12 cellular contexts compared by ENCODE assay signal in genomic region chr15:50128266-50128665, GRCh38. TPM values are rescaled to one million over a fixed set of nuclear protein-coding genes. Genes with fewer than 3 reads are reported as not detected.
DNase-seq lines count a peak whose midpoint lies in the region; ATAC-seq, FAIRE-seq and TF ChIP-seq lines count a peak whose summit lies in the region.
"Had no signal": no experiment of that assay in that cellular context is flagged by ENCODE, and none has a peak within 500 bp of the region (broad histone marks: within the 10 kb centered on the region; RNA-seq: fewer than 3 reads in every experiment).

No MANE protein-coding gene starts in this region.

- POLR2A ChIA-PET in WTC11 (lab: Charles Lee), result no interaction called here
- POLR2A ChIA-PET in CD8-positive, alpha-beta T cell (lab: Charles Lee), result no interaction called here

- TF ChIP-seq EP300 in tibial nerve (IDR thresholded peaks at IDR 0.05), result peak in 1 of 2 donors; percentile 11

- intact Hi-C loops in CD8-positive, alpha-beta T cell (cut with DNase I, micrococcal nuclease), result no loop called here

- H3K27me3 ChIP-seq in tibial nerve, result no peaks in the 10 kb centered on the region
- no peaks in the 10 kb centered on the region for H3K27me3 ChIP-seq in CD8-positive, alpha-beta T cell (ENCODE audit: insufficient read depth, low read length)

- peak; percentile 69 for ATAC-seq in WTC11
- ATAC-seq in CD8-positive, alpha-beta T cell, result no peak

- H3K27ac Mint-ChIP-seq in T-helper 1 cell treated with Interleukin-12 subunit alpha and Interleukin-12 subunit beta and Interleukin-4 antibody, amounts not matched to agents 30 μg/mL and 1 μg/mL, for 36 hours, result peak overlapping the region; percentile 6
- H3K27ac Mint-ChIP-seq in WTC11, result no peak overlapping the region; the same call in 1 of the 2 replicates
- no peak overlapping the region for H3K27ac Mint-ChIP-seq in CD8-positive, alpha-beta T cell
- H3K27ac Mint-ChIP-seq: activated naive CD8-positive, alpha-beta T cell treated with anti-CD3 and anti-CD28 coated beads, Interleukin-2, amount 10 ng/mL, durations not matched to agents 7 days and 5 days; IgD-negative memory B cell had no signal

- H3K4me3 Mint-ChIP-seq in T-helper 1 cell treated with Interleukin-12 subunit alpha and Interleukin-12 subunit beta and Interleukin-4 antibody, amounts not matched to agents 30 μg/mL and 1 μg/mL, for 36 hours, result no peak overlapping the region
- no peak overlapping the region for H3K4me3 Mint-ChIP-seq in WTC11
- no peak overlapping the region for H3K4me3 Mint-ChIP-seq in CD8-positive, alpha-beta T cell
- H3K4me3 Mint-ChIP-seq: activated naive CD8-positive, alpha-beta T cell treated with anti-CD3 and anti-CD28 coated beads, Interleukin-2, amount 10 ng/mL, durations not matched to agents 7 days and 5 days; IgD-negative memory B cell had no signal

- FAIRE-seq in H54 (lab: Jason Lieb, UNC), result no peak
- FAIRE-seq: GM19239 had no signal

- H3K36me3 Mint-ChIP-seq in T-helper 1 cell treated with Interleukin-12 subunit alpha and Interleukin-12 subunit beta and Interleukin-4 antibody, amounts not matched to agents 30 μg/mL and 1 μg/mL, for 36 hours (ENCODE audit: low read depth), result peaks cover 26% of the 10 kb centered on the region
- H3K36me3 Mint-ChIP-seq in WTC11, result peaks cover 12% of the 10 kb centered on the region
- no peaks in the 10 kb centered on the region for H3K36me3 Mint-ChIP-seq in CD8-positive, alpha-beta T cell
- H3K36me3 Mint-ChIP-seq: IgD-negative memory B cell had no signal

- no peak overlapping the region for H3K4me3 ChIP-seq in tibial nerve
- no peak overlapping the region for H3K4me3 ChIP-seq in CD8-positive, alpha-beta T cell (ENCODE audit: low read depth, low read length)

- no peaks in the 10 kb centered on the region for H3K36me3 ChIP-seq in tibial nerve
- H3K36me3 ChIP-seq in CD8-positive, alpha-beta T cell (ENCODE audit: insufficient read depth, low read length), result no peaks in the 10 kb centered on the region

- H3K9me3 ChIP-seq in tibial nerve, result peaks cover 0 to 9% (median 0%) of the 10 kb centered on the region in 4 donors
- H3K9me3 ChIP-seq in CD8-positive, alpha-beta T cell (ENCODE audit: low read length), result no peaks in the 10 kb centered on the region

- DNase-seq in T-helper 1 cell, result no peak
- DNase-seq in WTC11 (ENCODE audit: low spot score), result peak; percentile 14
- DNase-seq in iPS-NIHi7 (ENCODE audit: extremely low spot score), result peak; percentile 29
- DNase-seq in tibial nerve (ENCODE audit: low spot score in 2 of 2), result peak; percentile 60 to 85
- DNase-seq in H54 (ENCODE audit: insufficient read length, low spot score), result no peak
- DNase-seq in NCI-H146 (lab: John Stamatoyannopoulos, UW), result no peak
- DNase-seq in CD8-positive, alpha-beta T cell, result no peak
- DNase-seq: activated naive CD8-positive, alpha-beta T cell treated with anti-CD3 and anti-CD28 coated beads, Interleukin-2, amount 10 ng/mL, durations not matched to agents 7 days and 5 days; occipital lobe had no signal

- CTCF ChIA-PET in WTC11 (lab: Charles Lee), result interaction anchor here (0.6 to 1.9 kb wide), 7 partner anchors 8 to 657 kb away, joined by 3 to 10 read pairs (median 5); no protein-coding TSS in a partner anchor
- CTCF ChIA-PET in CD8-positive, alpha-beta T cell (lab: Charles Lee), result no interaction called here

- no peaks in the 10 kb centered on the region for H3K4me1 ChIP-seq in tibial nerve
- H3K4me1 ChIP-seq in CD8-positive, alpha-beta T cell (ENCODE audit: insufficient read depth, low read length), result no peaks in the 10 kb centered on the region

- H3K4me1 Mint-ChIP-seq in T-helper 1 cell treated with Interleukin-12 subunit alpha and Interleukin-12 subunit beta and Interleukin-4 antibody, amounts not matched to agents 30 μg/mL and 1 μg/mL, for 36 hours (ENCODE audit: low read depth), result peaks cover 20% of the 10 kb centered on the region
- H3K4me1 Mint-ChIP-seq in WTC11, result peaks cover 17% of the 10 kb centered on the region
- H3K4me1 Mint-ChIP-seq in CD8-positive, alpha-beta T cell (ENCODE audit: low read depth), result no peaks in the 10 kb centered on the region
- H3K4me1 Mint-ChIP-seq: IgD-negative memory B cell had no signal

- TF ChIP-seq CTCF in WTC11 (IDR thresholded peaks at IDR 0.05) (no peak), tibial nerve (IDR thresholded peaks at IDR 0.05) (peak in 1 of 5 experiments; percentile 21)
- TF ChIP-seq CTCF in CD8-positive, alpha-beta T cell (IDR thresholded peaks at IDR 0.05), result no peak

- H3K27me3 Mint-ChIP-seq in T-helper 1 cell treated with Interleukin-12 subunit alpha and Interleukin-12 subunit beta and Interleukin-4 antibody, amounts not matched to agents 30 μg/mL and 1 μg/mL, for 36 hours (ENCODE audit: low read depth), result no peaks in the 10 kb centered on the region
- no peaks in the 10 kb centered on the region for H3K27me3 Mint-ChIP-seq in WTC11 (ENCODE audit: low read depth)
- H3K27me3 Mint-ChIP-seq in CD8-positive, alpha-beta T cell (ENCODE audit: low read depth), result peaks cover 2% of the 10 kb centered on the region
- H3K27me3 Mint-ChIP-seq: activated naive CD8-positive, alpha-beta T cell treated with anti-CD3 and anti-CD28 coated beads, Interleukin-2, amount 10 ng/mL, durations not matched to agents 7 days and 5 days; IgD-negative memory B cell had no signal

- H3K27ac ChIP-seq in tibial nerve, result no peak overlapping the region
- no peak overlapping the region for H3K27ac ChIP-seq in CD8-positive, alpha-beta T cell (ENCODE audit: low read depth, low read length)

- H3K9me3 Mint-ChIP-seq in T-helper 1 cell treated with Interleukin-12 subunit alpha and Interleukin-12 subunit beta and Interleukin-4 antibody, amounts not matched to agents 30 μg/mL and 1 μg/mL, for 36 hours, result peaks cover 28% of the 10 kb centered on the region
- H3K9me3 Mint-ChIP-seq in WTC11, result peaks cover 18% of the 10 kb centered on the region
- peaks cover 5% of the 10 kb centered on the region for H3K9me3 Mint-ChIP-seq in CD8-positive, alpha-beta T cell

- no peak for TF ChIP-seq POLR2A in tibial nerve (IDR thresholded peaks at IDR 0.05)
- no peak for TF ChIP-seq POLR2A in H54 (IDR thresholded peaks at IDR 0.05; ENCODE audit: low read depth, low read length)

TF ChIP-seq in WTC11, 78 proteins besides CTCF, POLR2A, EP300 and RAD21:
- TF ChIP-seq SMAD3 (CRISPR knock-in tag; IDR thresholded peaks at IDR 0.05; ENCODE audit: borderline replicate concordance), result no peak

RNA-seq across cellular contexts. Expression of gene ATP8B4, which starts 9.2 kb away (rescaled TPM):
- total RNA-seq in WTC11 (2021) (0.23 to 0.37 TPM (median 0.27 TPM) in 3 replicates), tibial nerve (10 to 100 TPM; 11.8 to 18.2 (median 13.4) TPM)
- total RNA-seq in CD8-positive, alpha-beta T cell, result under 1 TPM in 1 of 2 experiments, not detected in 1; 0.14 TPM

RNA-seq across cellular contexts. Expression of gene SLC27A2, which starts 53.7 kb away (rescaled TPM):
- total RNA-seq in WTC11 (2021) (3.0 to 5.7 TPM (median 5.6 TPM) in 3 replicates), tibial nerve (under 1 TPM in 2 of 4 donors, not detected in 2; 0.21 to 0.22 TPM)
- total RNA-seq in CD8-positive, alpha-beta T cell, result under 1 TPM; 0.33 to 0.39 TPM

Comparison
In these comparisons a context has a peak if more than half of its experiments do, and no peak if none do; other contexts are left out.
1. DNase-seq: peak in WTC11 (single experiment), iPS-NIHi7 (single experiment) and tibial nerve (2 of 2); none in T-helper 1 cell (0 of 5), H54 (single experiment), NCI-H146 (single experiment) and CD8-positive, alpha-beta T cell (0 of 7).